In genomic region chr2:74421248-74421870, GRCh38 we compare ENCODE assay signal across 1 cellular context.
TF ChIP-seq lines count a peak whose summit lies in the region.

TSS of gene C2orf81 (minus strand) at chr2:74421619. CDS start at chr2:74421560, 59 bp downstream.
TSS of gene WDR54 (plus strand) at chr2:74421730. CDS start at chr2:74422154, 424 bp downstream.

TF ChIP-seq in HepG2, 621 proteins besides CTCF, POLR2A, EP300 and RAD21 (continued from another document and continues in another):
- TF ChIP-seq ZHX1 (CRISPR knock-in tag; IDR thresholded peaks at IDR 0.05; ENCODE audit: low read depth): peak; percentile 52; the same call in 1 of the 2 replicates
- TF ChIP-seq ZNF329 (CRISPR knock-in tag; IDR thresholded peaks at IDR 0.05; ENCODE audit: low read depth): peak; percentile 74; the same call in 1 of the 2 replicates
- TF ChIP-seq REL (CRISPR knock-in tag; conservative IDR thresholded peaks at IDR 0.05): 0 out of 2 replicates have a peak, but pooled peaks have one; percentile 43
- TF ChIP-seq CEBPZ (IDR thresholded peaks at IDR 0.05; ENCODE audit: low read length): no peak
- no peak for TF ChIP-seq CREB1 (IDR thresholded peaks at IDR 0.05)
- no peak for TF ChIP-seq CREB1 (CRISPR knock-in tag; IDR thresholded peaks at IDR 0.05)
- TF ChIP-seq ZNF276 (CRISPR knock-in tag; IDR thresholded peaks at IDR 0.05; ENCODE audit: low read depth): peak; percentile 27; the same call in 1 of the 2 replicates
- peak; percentile 50 for TF ChIP-seq ZNF710 (CRISPR knock-in tag; IDR thresholded peaks at IDR 0.05; ENCODE audit: borderline replicate concordance)
- 0 out of 2 replicates have a peak, but pooled peaks have one; percentile 36 for TF ChIP-seq ZFP41 (CRISPR knock-in tag; IDR thresholded peaks at IDR 0.05; ENCODE audit: borderline replicate concordance)
- peak; percentile 87 for TF ChIP-seq MXD1 (CRISPR knock-in tag; IDR thresholded peaks at IDR 0.05)
- peak; percentile 55 for TF ChIP-seq DR1 (CRISPR knock-in tag; IDR thresholded peaks at IDR 0.05)
- TF ChIP-seq ZFAT (CRISPR knock-in tag; conservative IDR thresholded peaks at IDR 0.05): no peak
- no peak for TF ChIP-seq CERS6 (CRISPR knock-in tag; IDR thresholded peaks at IDR 0.05)
- peak; percentile 86; the same call in 1 of the 2 replicates for TF ChIP-seq SMAD9 (CRISPR knock-in tag; IDR thresholded peaks at IDR 0.05)
- TF ChIP-seq GABPB1 (CRISPR knock-in tag; IDR thresholded peaks at IDR 0.05): peak; percentile 85
- peak; percentile 61; the same call in 1 of the 2 replicates for TF ChIP-seq CREBL2 (CRISPR knock-in tag; IDR thresholded peaks at IDR 0.05; ENCODE audit: borderline replicate concordance)
- TF ChIP-seq ZNF776 (CRISPR knock-in tag; IDR thresholded peaks at IDR 0.05): peak; percentile 93
- no peak for TF ChIP-seq HOXA5 (CRISPR knock-in tag; IDR thresholded peaks at IDR 0.05)
- TF ChIP-seq ZSCAN30 (CRISPR knock-in tag; IDR thresholded peaks at IDR 0.05): no peak
- peak; percentile 43; the same call in 1 of the 2 replicates for TF ChIP-seq CENPT (CRISPR knock-in tag; IDR thresholded peaks at IDR 0.05; ENCODE audit: low read depth)
- peak; percentile 83 for TF ChIP-seq ZNF501 (CRISPR knock-in tag; IDR thresholded peaks at IDR 0.05)
- no peak for TF ChIP-seq GPN1 (CRISPR knock-in tag; IDR thresholded peaks at IDR 0.05; ENCODE audit: borderline replicate concordance)
- peak; percentile 80; the same call in 1 of the 2 replicates for TF ChIP-seq ZNF136 (CRISPR knock-in tag; IDR thresholded peaks at IDR 0.05; ENCODE audit: low read depth)
- no peak for TF ChIP-seq IRX3 (CRISPR knock-in tag; IDR thresholded peaks at IDR 0.05; ENCODE audit: borderline replicate concordance, low read depth)
- no peak for TF ChIP-seq MLLT10 (CRISPR knock-in tag; IDR thresholded peaks at IDR 0.05)
- TF ChIP-seq ZNF768 (CRISPR knock-in tag; IDR thresholded peaks at IDR 0.05): peak; percentile 27; the same call in 1 of the 2 replicates
- peak; percentile 86; the same call in 1 of the 2 replicates for TF ChIP-seq ZNF253 (CRISPR knock-in tag; IDR thresholded peaks at IDR 0.05; ENCODE audit: borderline replicate concordance)
- 0 out of 2 replicates have a peak, but pooled peaks have one; percentile 38 for TF ChIP-seq PHF8 (CRISPR knock-in tag; IDR thresholded peaks at IDR 0.05)
- TF ChIP-seq CAMTA2 (CRISPR knock-in tag; IDR thresholded peaks at IDR 0.05; ENCODE audit: borderline replicate concordance): no peak
- TF ChIP-seq ZNF292 (CRISPR knock-in tag; IDR thresholded peaks at IDR 0.05; ENCODE audit: borderline replicate concordance, low read depth): peak; percentile 19; the same call in 1 of the 2 replicates
- peak; percentile 99 for TF ChIP-seq RFX1 (IDR thresholded peaks at IDR 0.05)
- 0 out of 2 replicates have a peak, but pooled peaks have one; percentile 84 for TF ChIP-seq SMAD1 (CRISPR knock-in tag; IDR thresholded peaks at IDR 0.05; ENCODE audit: borderline replicate concordance, low read depth)
- TF ChIP-seq ZNF484 (CRISPR knock-in tag; IDR thresholded peaks at IDR 0.05; ENCODE audit: borderline replicate concordance, low read depth): peak; percentile 44; the same call in 1 of the 2 replicates
- peak; percentile 68; the same call in 1 of the 2 replicates for TF ChIP-seq MYC (CRISPR knock-in tag; IDR thresholded peaks at IDR 0.05; ENCODE audit: borderline replicate concordance)
- TF ChIP-seq GMEB2 (CRISPR knock-in tag; IDR thresholded peaks at IDR 0.05; ENCODE audit: low read depth): peak; percentile 93
- peak; percentile 28; the same call in 1 of the 2 replicates for TF ChIP-seq RXRB (CRISPR knock-in tag; IDR thresholded peaks at IDR 0.05; ENCODE audit: borderline replicate concordance)
- TF ChIP-seq MTERF4 (CRISPR knock-in tag; IDR thresholded peaks at IDR 0.05): peak; percentile 75; the same call in 1 of the 2 replicates
- peak; percentile 86 for TF ChIP-seq ZNF275 (CRISPR knock-in tag; IDR thresholded peaks at IDR 0.05; ENCODE audit: borderline replicate concordance)
- TF ChIP-seq TEF (CRISPR knock-in tag; IDR thresholded peaks at IDR 0.05): no peak
- TF ChIP-seq NR2C2 (CRISPR knock-in tag; IDR thresholded peaks at IDR 0.05; ENCODE audit: borderline replicate concordance): 0 out of 2 replicates have a peak, but pooled peaks have one; percentile 42
- 0 out of 2 replicates have a peak, but pooled peaks have one; percentile 57 for TF ChIP-seq ZNF598 (CRISPR knock-in tag; IDR thresholded peaks at IDR 0.05; ENCODE audit: borderline replicate concordance)
- peak; percentile 91; the same call in 1 of the 2 replicates for TF ChIP-seq TFDP1 (CRISPR knock-in tag; IDR thresholded peaks at IDR 0.05; ENCODE audit: borderline replicate concordance)
- TF ChIP-seq MED8 (CRISPR knock-in tag; IDR thresholded peaks at IDR 0.05; ENCODE audit: insufficient replicate concordance): peak; percentile 65
- TF ChIP-seq YY1 (IDR thresholded peaks at IDR 0.05; ENCODE audit: insufficient read depth, insufficient replicate concordance, low read depth, low read length): peak; percentile 70
